In genomic region chr7:44309271-44310091, GRCh38 we compare ENCODE assay signal across 8 cellular contexts. TPM values are rescaled to one million over a fixed set of nuclear protein-coding genes. Genes with fewer than 3 reads are reported as not detected.
DNase-seq lines count a peak whose midpoint lies in the region; ATAC-seq lines count a peak whose summit lies in the region.

No MANE protein-coding gene starts in this region.

- H3K27ac ChIP-seq in cingulate gyrus (ENCODE audit: low read depth, low read length) = peak overlapping the region; percentile 29

- DNase-seq in ELF-1 (ENCODE audit: low read depth, low spot score) = peak; percentile 70
- peak; percentile 44 for DNase-seq in NCI-H510A treated with DMSO at 0.1 percent for 48 hours (lab: John Stamatoyannopoulos, UW)
- peak; percentile 48 for DNase-seq in left lobe of liver (ENCODE audit: low spot score)
- DNase-seq in stimulated activated CD4-positive, alpha-beta T cell treated with anti-CD3 and anti-CD28 coated beads, Interleukin-2, amount 100 ng/mL, for 24 hours = peak; percentile 51 to 67
- DNase-seq in glomerular visceral epithelial cell (ENCODE audit: extremely low spot score) = no peak
- no peak for DNase-seq in NCI-H146 (lab: John Stamatoyannopoulos, UW)

- ATAC-seq in left lobe of liver = peak; percentile 87
- no peak for ATAC-seq in GM19328 (IDR thresholded peaks at IDR 0.05; ENCODE audit: unreplicated experiment)

RNA-seq across cellular contexts. Expression of gene CAMK2B, which starts 15.9 kb away (rescaled TPM):
- 5.0 TPM for total RNA-seq in left lobe of liver

Comparison
In these comparisons a context has a peak if more than half of its experiments do, and no peak if none do; other contexts are left out.
1. DNase-seq: peak in ELF-1 (single experiment), NCI-H510A treated with DMSO at 0.1 percent for 48 hours (single experiment), left lobe of liver (single experiment) and stimulated activated CD4-positive, alpha-beta T cell treated with anti-CD3 and anti-CD28 coated beads, Interleukin-2, amount 100 ng/mL, for 24 hours (2 of 2); none in glomerular visceral epithelial cell (single experiment) and NCI-H146 (single experiment).